8 cellular contexts compared by ENCODE assay signal in genomic region chr6:41066867-41067304, GRCh38. TPM values are rescaled to one million over a fixed set of nuclear protein-coding genes. Genes with fewer than 3 reads are reported as not detected.
DNase-seq lines count a peak whose midpoint lies in the region; ATAC-seq and TF ChIP-seq lines count a peak whose summit lies in the region.

No MANE protein-coding gene starts in this region.

- DNase-seq in ELR (ENCODE audit: low read depth) (peak; percentile 81), NB4 (ENCODE audit: low read depth) (peak; percentile 82), T follicular helper cell (ENCODE audit: low read depth) (peak; percentile 48), amygdala (lab: John Stamatoyannopoulos, UW) (peak in 39 of 56 donors; percentile 2 to 79 (median 24)), hepatocyte (ENCODE audit: low spot score) (peak; percentile 90), smooth muscle cell of the brain vasculature (ENCODE audit: low read depth, low spot score) (peak; percentile 77)

- H3K9me2 ChIP-seq in hepatocyte (replicated peaks; ENCODE audit: insufficient read depth): no peaks in the 10 kb centered on the region

- no peak for ATAC-seq in HG03175 (IDR thresholded peaks at IDR 0.05; ENCODE audit: unreplicated experiment)
- ATAC-seq in HG02759 (IDR thresholded peaks at IDR 0.05; ENCODE audit: unreplicated experiment): no peak

- H2AFZ ChIP-seq in hepatocyte: no peak overlapping the region

- no peaks in the 10 kb centered on the region for H4K20me1 ChIP-seq in hepatocyte (ENCODE audit: insufficient read depth, poor library complexity, severe bottlenecking)

- no peak for TF ChIP-seq POLR2A in NB4 (IDR thresholded peaks at IDR 0.05; ENCODE audit: extremely low read depth, insufficient read length)

- H3K79me2 ChIP-seq in hepatocyte: peaks cover 13% of the 10 kb centered on the region

- H3K36me3 ChIP-seq in hepatocyte (replicated peaks; ENCODE audit: insufficient read depth, low read depth): no peaks in the 10 kb centered on the region

- H3K9me3 ChIP-seq in hepatocyte (ENCODE audit: low read depth): no peaks in the 10 kb centered on the region

- peaks cover 34% of the 10 kb centered on the region for H3K4me1 ChIP-seq in hepatocyte (ENCODE audit: insufficient read depth)

- 32% methylated on average over 3 of the region's 3 CpGs for WGBS in hepatocyte (ENCODE audit: low lambda C conversion rate, missing lambda C conversion rate)

- no peak overlapping the region for H3K27ac ChIP-seq in hepatocyte

- H3K4me2 ChIP-seq in hepatocyte: no peak overlapping the region

- no peak overlapping the region for H3K4me3 ChIP-seq in NB4 (ENCODE audit: low read depth, low read length)
- H3K4me3 ChIP-seq in hepatocyte: no peak overlapping the region

- H3K27me3 ChIP-seq in hepatocyte: no peaks in the 10 kb centered on the region

- TF ChIP-seq CTCF in NB4 (IDR thresholded peaks at IDR 0.05; ENCODE audit: low read depth, low read length) (peak; percentile 84), hepatocyte (IDR thresholded peaks at IDR 0.05; ENCODE audit: poor library complexity) (peak; percentile 87)

RNA-seq across cellular contexts. Expression of gene OARD1, which starts 5.3 kb away (rescaled TPM):
- total RNA-seq in hepatocyte: 28.0 and 31.2 TPM in 2 replicates
- 37.7 and 46.4 TPM in 2 replicates for polyA plus RNA-seq in hepatocyte

RNA-seq across cellular contexts. Expression of gene NFYA, which starts 5.9 kb away (rescaled TPM):
- total RNA-seq in hepatocyte: 25.2 TPM in 2 replicates
- 16.8 and 18.7 TPM in 2 replicates for polyA plus RNA-seq in hepatocyte

RNA-seq across cellular contexts. Expression of gene APOBEC2, which starts 13.9 kb away (rescaled TPM):
- 2.9 and 3.1 TPM in 2 replicates for total RNA-seq in hepatocyte
- polyA plus RNA-seq in hepatocyte: 2.8 and 4.3 TPM in 2 replicates

RNA-seq across cellular contexts. Expression of gene TSPO2, which starts 24.6 kb away (rescaled TPM):
- 0.27 TPM in 1 of 2 replicates, not detected in the other for total RNA-seq in hepatocyte
- polyA plus RNA-seq in hepatocyte: 0.36 and 2.7 TPM in 2 replicates

RNA-seq across cellular contexts. Expression of gene UNC5CL, which starts 27.9 kb away (rescaled TPM):
- total RNA-seq in hepatocyte: 38.1 and 42.9 TPM in 2 replicates
- 37.1 and 41.3 TPM in 2 replicates for polyA plus RNA-seq in hepatocyte

Comparison
In these comparisons a context has a peak if more than half of its experiments do, and no peak if none do; other contexts are left out.
1. DNase-seq: peak in every context shown above with its lines; median percentile 90 in hepatocyte; 82 in NB4; 81 in ELR; 77 in smooth muscle cell of the brain vasculature; 48 in T follicular helper cell; 24 in amygdala.